In the genomic region with DNA sequence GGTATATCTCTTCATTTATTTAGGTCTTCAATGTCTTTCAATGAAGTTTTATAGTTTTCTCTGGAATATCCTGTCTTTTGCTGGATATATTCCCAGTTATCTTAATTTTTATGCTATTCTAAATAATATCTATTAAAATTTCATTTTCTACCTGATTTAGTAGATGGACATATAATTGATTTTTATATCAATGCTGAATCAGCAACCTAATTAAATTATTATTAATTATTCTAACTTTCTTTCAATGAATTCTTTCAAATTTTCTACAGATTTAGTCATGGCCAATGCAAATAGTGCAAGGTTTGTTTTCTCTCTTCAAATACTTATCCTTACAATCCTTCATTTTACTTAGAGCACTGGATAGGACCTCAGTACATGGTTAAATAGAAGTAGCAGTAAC, we compare ENCODE assay signal across 25 cellular contexts. TPM values are rescaled to one million over a fixed set of nuclear protein-coding genes. Genes with fewer than 3 reads are reported as not detected.
DNase-seq lines count a peak whose midpoint lies in the region; ATAC-seq, FAIRE-seq and TF ChIP-seq lines count a peak whose summit lies in the region.
"Had no signal": no experiment of that assay in that cellular context is flagged by ENCODE, and none has a peak within 500 bp of the region (broad histone marks: within the 10 kb centered on the region; RNA-seq: fewer than 3 reads in every experiment).

No MANE protein-coding gene starts in this region.

- no peak overlapping the region for H3K4me3 Mint-ChIP-seq in memory B cell
- H3K4me3 Mint-ChIP-seq: CD14-positive monocyte; CD4-positive, alpha-beta memory T cell; CD4-positive, CD25-positive, alpha-beta regulatory T cell; CD8-positive, alpha-beta memory T cell had no signal

- no peaks in the 10 kb centered on the region for H4K20me1 ChIP-seq in K562 (replicated peaks; ENCODE audit: control insufficient read depth, insufficient read depth, low read length)
- H4K20me1 ChIP-seq in HepG2 (ENCODE audit: insufficient read depth, low read length): no peaks in the 10 kb centered on the region
- H4K20me1 ChIP-seq: BLaER1 had no signal

- H3K9me3 ChIP-seq in A549 (no peaks in the 10 kb centered on the region), K562 (replicated peaks; ENCODE audit: control insufficient read depth, insufficient read depth, low read depth, low read length) (no peaks in the 10 kb centered on the region), HepG2 (ENCODE audit: low read length) (no peaks in the 10 kb centered on the region)
- H3K9me3 ChIP-seq: BE2C, BLaER1 had no signal

- no peaks in the 10 kb centered on the region for H3K4me1 ChIP-seq in A549
- peaks cover 0 to 2% of the 10 kb centered on the region in 2 experiments; a peak in 1 of 5 replicates for H3K4me1 ChIP-seq in K562 (replicated peaks in 1 of 2; ENCODE audit: control insufficient read depth in 2 of 2, insufficient read depth in 2 of 2, low read length in 2 of 2)
- no peaks in the 10 kb centered on the region for H3K4me1 ChIP-seq in HepG2 (ENCODE audit: insufficient read depth, low read length)

- TF ChIP-seq CTCF in A549 (IDR thresholded peaks at IDR 0.05): no peak
- no peak for TF ChIP-seq CTCF in K562 (IDR thresholded peaks at IDR 0.05 in 2 of 3, conservative IDR thresholded peaks at IDR 0.05 in 1 of 3; ENCODE audit: insufficient read depth in 2 of 3, low read depth in 1 of 3, low read length in 3 of 3)
- TF ChIP-seq CTCF in HepG2 (CRISPR knock-in tag; IDR thresholded peaks at IDR 0.05): no peak

- peaks cover 9% of the 10 kb centered on the region for H3K36me3 Mint-ChIP-seq in memory B cell

- H3K27ac ChIP-seq in A549 (no peak overlapping the region), K562 (ENCODE audit: extremely low read depth, low read depth, low read length) (no peak overlapping the region), HepG2 (ENCODE audit: extremely low read length, insufficient read depth, low read length) (no peak overlapping the region)
- H3K27ac ChIP-seq: BLaER1 had no signal

- peaks cover 13% of the 10 kb centered on the region for H3K4me1 Mint-ChIP-seq in memory B cell
- H3K4me1 Mint-ChIP-seq: CD4-positive, alpha-beta memory T cell; CD8-positive, alpha-beta memory T cell had no signal

- FAIRE-seq in A549 (lab: Jason Lieb, UNC) (no peak), K562 (lab: Jason Lieb, UNC) (no peak), HepG2 (lab: Jason Lieb, UNC) (no peak)
- FAIRE-seq: G401.6, GM12891, GM19239 had no signal

- TF ChIP-seq EP300 in A549 (IDR thresholded peaks at IDR 0.05): no peak
- no peak for TF ChIP-seq EP300 in K562 (IDR thresholded peaks at IDR 0.05; ENCODE audit: low read length)
- TF ChIP-seq EP300 in HepG2 (IDR thresholded peaks at IDR 0.05; ENCODE audit: low read depth in 2 of 2, low read length in 2 of 2): no peak
- TF ChIP-seq EP300 in HepG2 (CRISPR knock-in tag; IDR thresholded peaks at IDR 0.05; ENCODE audit: borderline replicate concordance): no peak

- H3K79me2 ChIP-seq in K562 (ENCODE audit: control insufficient read depth, insufficient read depth, low read length) (no peaks in the 10 kb centered on the region), HepG2 (ENCODE audit: insufficient read depth, low read length) (no peaks in the 10 kb centered on the region)

- no peaks in the 10 kb centered on the region for H3K27me3 ChIP-seq in K562 (ENCODE audit: control insufficient read depth in 2 of 2, insufficient read depth in 2 of 2, low read length in 2 of 2)
- no peaks in the 10 kb centered on the region for H3K27me3 ChIP-seq in HepG2 (ENCODE audit: control insufficient read depth in 1 of 2, insufficient read depth in 2 of 2, low read length in 2 of 2)
- H3K27me3 ChIP-seq: BE2C, BLaER1 had no signal

- CTCF ChIA-PET in A549 (lab: Yijun Ruan, JAX) (interaction anchor here (3.6 kb wide), 1 partner anchor 9 kb away, joined by 10 read pairs; no protein-coding TSS in a partner anchor), K562 (lab: Yijun Ruan, JAX; ENCODE audit: low intra/inter-chr PET ratio) (no interaction called here), HepG2 (lab: Yijun Ruan, JAX; ENCODE audit: low intra/inter-chr PET ratio, low total read pairs) (no interaction called here)

- no peak overlapping the region for H3K4me3 ChIP-seq in A549
- no peak overlapping the region for H3K4me3 ChIP-seq in K562
- no peak overlapping the region for H3K4me3 ChIP-seq in HepG2 (replicated peaks in 1 of 3; ENCODE audit: insufficient read depth in 1 of 3, low read depth in 2 of 3, low read length in 3 of 3)
- H3K4me3 ChIP-seq: BLaER1 had no signal

- H3K9me1 ChIP-seq in K562 (ENCODE audit: control insufficient read depth, insufficient read depth, low read length): no peaks in the 10 kb centered on the region

- H3K36me3 ChIP-seq in K562 (ENCODE audit: control insufficient read depth, insufficient read depth, low read length) (peaks cover 56% of the 10 kb centered on the region), HepG2 (replicated peaks in 1 of 2; ENCODE audit: control insufficient read depth in 1 of 2, insufficient read depth in 2 of 2, low read length in 2 of 2) (peaks cover 6 to 13% of the 10 kb centered on the region in 2 experiments; a peak in 4 of 5 replicates)

- in situ Hi-C loops in K562 (cut with MboI): no loop called here
- in situ Hi-C loops in HepG2 (cut with HindIII; ENCODE audit: extremely low pct_ligation_motif_present, low pct_unique_long_range_greater_than_20kb): no loop called here

- BruUV-seq in K562 (replicated peaks; lab: Mats Ljungman, UMichigan): no TSS peak
- BruUV-seq in HepG2 (replicated peaks; lab: Mats Ljungman, UMichigan): no TSS peak

- H3K9ac ChIP-seq in K562 (ENCODE audit: insufficient read depth in 1 of 2, low read depth in 2 of 2, low read length in 2 of 2): no peak overlapping the region
- H3K9ac ChIP-seq in HepG2 (ENCODE audit: insufficient read depth, low read depth, low read length): no peak overlapping the region
- H3K9ac ChIP-seq: BLaER1 had no signal

- H3K27me3 Mint-ChIP-seq in memory B cell: no peaks in the 10 kb centered on the region
- H3K27me3 Mint-ChIP-seq: CD4-positive, alpha-beta memory T cell; CD4-positive, CD25-positive, alpha-beta regulatory T cell; CD8-positive, alpha-beta memory T cell had no signal

- intact Hi-C loops in K562 (cut with micrococcal nuclease) (no loop called here), HepG2 (cut with micrococcal nuclease; ENCODE audit: unreplicated experiment) (no loop called here)

- H3K4me2 ChIP-seq in A549 (no peak overlapping the region), K562 (ENCODE audit: insufficient read depth, low read length) (no peak overlapping the region), HepG2 (ENCODE audit: low read depth, low read length) (no peak overlapping the region)
- H3K4me2 ChIP-seq: BLaER1 had no signal

- TF ChIP-seq POLR2A in A549 (IDR thresholded peaks at IDR 0.05; ENCODE audit: low read length) (no peak), K562 (conservative IDR thresholded peaks at IDR 0.05) (no peak), HepG2 (IDR thresholded peaks at IDR 0.05; ENCODE audit: insufficient read depth in 1 of 2, low read depth in 2 of 2, low read length in 2 of 2) (no peak)

- H3K27ac Mint-ChIP-seq in memory B cell: peak overlapping the region; percentile 54

- no peak overlapping the region for H2AFZ ChIP-seq in K562 (ENCODE audit: low read depth, low read length)
- H2AFZ ChIP-seq in HepG2 (ENCODE audit: low read length): no peak overlapping the region

- POLR2A ChIA-PET in A549 (lab: Yijun Ruan, JAX): no interaction called here
- POLR2A ChIA-PET in K562 (lab: Yijun Ruan, JAX): no interaction called here
- POLR2A ChIA-PET in HepG2 (lab: Yijun Ruan, JAX): no interaction called here

- no peaks in the 10 kb centered on the region for H3K9me3 Mint-ChIP-seq in memory B cell
- H3K9me3 Mint-ChIP-seq: CD14-positive monocyte; CD4-positive, alpha-beta memory T cell; CD4-positive, CD25-positive, alpha-beta regulatory T cell; CD8-positive, alpha-beta memory T cell had no signal

- TF ChIP-seq RAD21 in A549 (conservative IDR thresholded peaks at IDR 0.05 in 1 of 2, IDR thresholded peaks at IDR 0.05 in 1 of 2): no peak
- TF ChIP-seq RAD21 in K562 (CRISPR knock-in tag; conservative IDR thresholded peaks at IDR 0.05 in 1 of 2, IDR thresholded peaks at IDR 0.05 in 1 of 2): no peak
- TF ChIP-seq RAD21 in HepG2 (CRISPR knock-in tag; IDR thresholded peaks at IDR 0.05): no peak

- DNase-seq in A549 (ENCODE audit: low read depth in 1 of 2, low spot score in 1 of 2) (no peak), K562 (ENCODE audit: extremely low read depth in 1 of 4, low spot score in 3 of 4) (no peak), memory B cell (ENCODE audit: low spot score in 2 of 2) (no peak), HepG2 (ENCODE audit: low spot score) (no peak), RPMI8226 (no peak), NCI-H1930 (lab: John Stamatoyannopoulos, UW) (no peak)
- DNase-seq in stimulated activated naive CD4-positive, alpha-beta T cell (lab: John Stamatoyannopoulos, UW): no peak
- DNase-seq: 8988T; ACHN; BE2C; C1 segment of cervical spinal cord; CD4-positive, alpha-beta memory T cell; CD4-positive, CD25-positive, alpha-beta regulatory T cell; CD8-positive, alpha-beta memory T cell; COR-L47; DMS 273 treated with DMSO at 0.1 percent for 48 hours; DMS153; DMS53; DMS79 treated with DMSO at 0.1 percent for 48 hours; GF-D8 had no signal

- ATAC-seq in A549 (no peak), K562 (no peak), memory B cell (ENCODE audit: low read depth) (no peak), HepG2 (no peak)

RNA-seq across cellular contexts. Expression of gene DENND11, which starts 56.8 kb away (rescaled TPM):
- 11.5 and 16.5 TPM in 2 replicates for polyA plus RNA-seq in A549 (2011; rRNA removed)
- polyA plus RNA-seq in A549 (2012; cell fraction: cytosol; rRNA removed): 2.9 and 3.3 TPM in 2 replicates
- polyA plus RNA-seq in A549 (2012; cell fraction: nucleus; rRNA removed): 5.8 and 9.6 TPM in 2 replicates
- 7.1 to 7.6 TPM (median 7.5 TPM) in 3 replicates for polyA plus RNA-seq in A549 (2017; fragmentation: RNase III; extraction: RNeasy Plus Mini Kit Qiagen cat#74134 plus additional on column Dnase treatment)
- 14.3 and 20.5 TPM in 2 replicates for polyA minus RNA-seq in A549 (2011; rRNA and poly(A)+ RNA removed)
- 0.83 and 0.88 TPM in 2 replicates for total RNA-seq in K562 (2011; cell fraction: chromatin; rRNA removed; ENCODE audit: low replicate concordance)
- total RNA-seq in K562 (2011; cell fraction: nucleolus; rRNA removed): 0.39 and 0.50 TPM in 2 replicates
- total RNA-seq in K562 (2011; cell fraction: nucleoplasm; rRNA removed): 0.81 and 1.2 TPM in 2 replicates
- total RNA-seq in K562 (2014; rRNA removed): 0.29 and 0.32 TPM in 2 replicates
- 0.44 and 0.45 TPM in 2 replicates for total RNA-seq in K562 (2014; rRNA removed; fragmentation: Illumina TruSeq; extraction: Trizol)
- 0.22 and 0.23 TPM in 2 replicates for total RNA-seq in K562 (2015; rRNA removed; fragmentation: Illumina TruSeq; extraction: Trizol)
- total RNA-seq in K562 (2021): 0.49 and 0.65 TPM in 2 replicates
- polyA plus RNA-seq in K562 (2011; rRNA removed): 0.85 and 1.1 TPM in 2 replicates
- 0.48 and 0.58 TPM in 2 replicates for polyA plus RNA-seq in K562 (2011; cell fraction: cytosol; rRNA removed)
- 1.7 and 2.4 TPM in 2 replicates for polyA plus RNA-seq in K562 (2011; cell fraction: nucleus; rRNA removed)
- polyA plus RNA-seq in K562 (2012): 0.30 and 0.48 TPM in 2 replicates
- 0.36 and 0.40 TPM in 2 replicates for polyA plus RNA-seq in K562 (2014; fragmentation: Illumina TruSeq; extraction: Trizol)
- polyA plus RNA-seq in K562 (2014; fragmentation: Nextera tagmentation; extraction: Ambion mirVana): under 1 TPM; 0.07 to 0.14 TPM
- polyA plus RNA-seq in K562 (2014; rRNA removed): 0.32 and 0.41 TPM in 2 replicates
- polyA minus RNA-seq in K562 (2011; rRNA and poly(A)+ RNA removed): 1.2 and 1.6 TPM in 2 replicates
- polyA minus RNA-seq in K562 (2011; cell fraction: cytosol; rRNA and poly(A)+ RNA removed): 0.57 and 0.91 TPM in 2 replicates
- polyA minus RNA-seq in K562 (2011; cell fraction: nucleus; rRNA and poly(A)+ RNA removed): 0.94 and 1.1 TPM in 2 replicates
- 10.5 and 12.5 TPM in 2 replicates for total RNA-seq in HepG2 (2016; rRNA removed; fragmentation: Illumina TruSeq; extraction: Trizol)
- total RNA-seq in HepG2 (2016; cell fraction: cytosol; rRNA removed; fragmentation: Illumina TruSeq; extraction: Trizol; ENCODE audit: low read depth): 0.91 and 1.1 TPM in 2 replicates
- total RNA-seq in HepG2 (2016; cell fraction: insoluble cytoplasmic fraction; rRNA removed; fragmentation: Illumina TruSeq; extraction: Trizol): 11.0 and 11.5 TPM in 2 replicates
- total RNA-seq in HepG2 (2016; cell fraction: membrane; rRNA removed; fragmentation: Illumina TruSeq; extraction: Trizol): 3.4 and 4.2 TPM in 2 replicates
- 14.7 and 16.1 TPM in 2 replicates for total RNA-seq in HepG2 (2016; cell fraction: nucleus; rRNA removed; fragmentation: Illumina TruSeq; extraction: Trizol)
- 7.1 and 8.6 TPM in 2 replicates for polyA plus RNA-seq in HepG2 (2011; rRNA removed)
- polyA plus RNA-seq in HepG2 (2011; cell fraction: cytosol; rRNA removed): 3.2 and 3.4 TPM in 2 replicates
- 21.3 and 27.5 TPM in 2 replicates for polyA plus RNA-seq in HepG2 (2011; cell fraction: nucleus; rRNA removed)
- polyA plus RNA-seq in HepG2 (2012): 7.6 and 8.6 TPM in 2 replicates
- 0.69 and 0.88 TPM in 2 replicates for polyA plus RNA-seq in HepG2 (2016; cell fraction: cytosol; fragmentation: Illumina TruSeq; extraction: Trizol; ENCODE audit: low read depth)
- 7.0 and 7.3 TPM in 2 replicates for polyA plus RNA-seq in HepG2 (2016; cell fraction: insoluble cytoplasmic fraction; fragmentation: Illumina TruSeq; extraction: Trizol; ENCODE audit: low read depth)
- 1.3 and 1.4 TPM in 2 replicates for polyA plus RNA-seq in HepG2 (2016; cell fraction: membrane; fragmentation: Illumina TruSeq; extraction: Trizol; ENCODE audit: low read depth)
- polyA plus RNA-seq in HepG2 (2016; cell fraction: nucleus; fragmentation: Illumina TruSeq; extraction: Trizol; ENCODE audit: insufficient read depth, low read depth): 15.7 and 16.4 TPM in 2 replicates
- 11.8 and 13.6 TPM in 2 replicates for polyA minus RNA-seq in HepG2 (2011; rRNA and poly(A)+ RNA removed; ENCODE audit: low replicate concordance)
- polyA minus RNA-seq in HepG2 (2011; cell fraction: cytosol; rRNA and poly(A)+ RNA removed): 3.6 and 5.0 TPM in 2 replicates
- 22.7 and 28.0 TPM in 2 replicates for polyA minus RNA-seq in HepG2 (2011; cell fraction: nucleus; rRNA and poly(A)+ RNA removed)
